ENCODE assay signal across 20 cellular contexts in genomic region chr18:65365245-65365955, GRCh38.
"Had no signal": no experiment of that assay in that cellular context is flagged by ENCODE, and none has a peak within 500 bp of the region (broad histone marks: within the 10 kb centered on the region; RNA-seq: fewer than 3 reads in every experiment).

No MANE protein-coding gene starts in this region.

- H3K4me2 ChIP-seq: neural progenitor cell had no signal

- H3K36me3 ChIP-seq: neural progenitor cell, ovary, sigmoid colon, spleen, thoracic aorta, upper lobe of right lung had no signal

- H3K9me3 ChIP-seq: mucosa of descending colon, ovary, sigmoid colon, thoracic aorta, upper lobe of right lung had no signal

- H3K4me3 ChIP-seq: dorsolateral prefrontal cortex, mucosa of descending colon, neural progenitor cell, ovary, sigmoid colon, spleen, thoracic aorta, upper lobe of right lung had no signal

- H3K9ac ChIP-seq: neural progenitor cell had no signal

- DNase-seq: activated B cell treated with CpG ODN at 0.5 μM for 24 hours; activated CD4-positive, alpha-beta T cell treated with anti-CD3 and anti-CD28 coated beads for 4 hours; activated CD8-positive, alpha-beta T cell treated with anti-CD3 and anti-CD28 coated beads for 36 hours; activated naive CD4-positive, alpha-beta T cell treated with anti-CD3 and anti-CD28 coated beads, Interleukin-2, amount 10 ng/mL, durations not matched to agents 7 days and 5 days; activated naive CD8-positive, alpha-beta T cell treated with anti-CD3 and anti-CD28 coated beads, Interleukin-2, amount 50 U/mL, for 24 hours; activated T-cell treated with anti-CD3 and anti-CD28 coated beads, Interleukin-2, amount 50 U/mL, for 4 hours; anterior cingulate cortex; central memory CD4-positive, alpha-beta T cell; dorsolateral prefrontal cortex; immature natural killer cell; kidney glomerular epithelial cell; mucosa of descending colon; naive B cell; ovary; sigmoid colon; spleen; stimulated activated naive B cell treated with anti-CD40 and anti-IgM and Interleukin-4, amounts not matched to agents 10 μg/mL and 1 μg/mL and 100 μg/mL, for 72 hours; upper lobe of right lung had no signal

- H3K27me3 ChIP-seq: dorsolateral prefrontal cortex, neural progenitor cell, ovary, sigmoid colon, spleen, upper lobe of right lung had no signal

- ATAC-seq: activated CD8-positive, alpha-beta T cell treated with anti-CD3 and anti-CD28 coated beads for 36 hours; activated naive CD8-positive, alpha-beta T cell treated with anti-CD3 and anti-CD28 coated beads, Interleukin-2, amount 50 U/mL, for 24 hours; activated T-cell treated with anti-CD3 and anti-CD28 coated beads, Interleukin-2, amount 50 U/mL, for 4 hours; mucosa of descending colon; stimulated activated naive B cell treated with anti-CD40 and anti-IgM and Interleukin-4, amounts not matched to agents 10 μg/mL and 1 μg/mL and 100 μg/mL, for 72 hours; upper lobe of right lung had no signal

- H3K4me1 ChIP-seq: spleen, upper lobe of right lung had no signal

- H3K27ac ChIP-seq: dorsolateral prefrontal cortex, neural progenitor cell, ovary, sigmoid colon, spleen, thoracic aorta, upper lobe of right lung had no signal
